ENCODE assay signal across 12 cellular contexts in genomic region chr14:35932136-35932535, GRCh38.
DNase-seq lines count a peak whose midpoint lies in the region; ATAC-seq and FAIRE-seq lines count a peak whose summit lies in the region.
"Had no signal": no experiment of that assay in that cellular context is flagged by ENCODE, and none has a peak within 500 bp of the region (broad histone marks: within the 10 kb centered on the region; RNA-seq: fewer than 3 reads in every experiment).

No MANE protein-coding gene starts in this region.

- H2AK5ac ChIP-seq in mesenchymal stem cell (ENCODE audit: low read length, severe bottlenecking) = no peak overlapping the region

- H3K23ac ChIP-seq in mesenchymal stem cell (ENCODE audit: low read length in 2 of 2) = no peak overlapping the region

- POLR2A ChIA-PET in CD4-positive, alpha-beta memory T cell (lab: Charles Lee; ENCODE audit: partially characterized antibody) = interaction anchor here (1.2 kb wide), 1 partner anchor 106 kb away, joined by 3 read pairs; the partner anchor contains the start of gene BRMS1L
- POLR2A ChIA-PET in T-cell (lab: Charles Lee) = no interaction called here

- no peak overlapping the region for H3K4me2 ChIP-seq in mesenchymal stem cell (ENCODE audit: low read length, poor library complexity, severe bottlenecking)

- H2AFZ ChIP-seq in mesenchymal stem cell (ENCODE audit: low read depth, low read length) = no peak overlapping the region

- no peak overlapping the region for H3K18ac ChIP-seq in mesenchymal stem cell (ENCODE audit: low read depth in 1 of 2, low read length in 2 of 2)

- peaks cover 0 to 2% of the 10 kb centered on the region in 2 donors for H3K27me3 Mint-ChIP-seq in CD4-positive, alpha-beta memory T cell
- no peaks in the 10 kb centered on the region for H3K27me3 Mint-ChIP-seq in T-cell

- H3K4ac ChIP-seq in mesenchymal stem cell (ENCODE audit: low read depth in 1 of 2, low read length in 2 of 2) = no peak overlapping the region

- H3K27ac ChIP-seq in CD4-positive, alpha-beta memory T cell (ENCODE audit: low read depth, low read length) = no peak overlapping the region
- no peak overlapping the region for H3K27ac ChIP-seq in small intestine (ENCODE audit: low read depth in 1 of 2, low read length in 1 of 2)
- H3K27ac ChIP-seq in mesenchymal stem cell (ENCODE audit: low read length, poor library complexity, severe bottlenecking) = no peak overlapping the region
- H3K27ac ChIP-seq: colonic mucosa, esophagus squamous epithelium, left lung had no signal

- DNase-seq in CD4-positive, alpha-beta memory T cell = no peak
- DNase-seq in T-cell (no peak), KG1 (lab: John Stamatoyannopoulos, UW) (no peak), NCI-H1930 (lab: John Stamatoyannopoulos, UW) (no peak), small intestine (no peak), mesenchymal stem cell (no peak)
- DNase-seq: colonic mucosa, esophagus squamous epithelium, left lung, NCI-H187 treated with DMSO at 0.1 percent for 48 hours had no signal

- peaks cover 10 to 15% (median 14%) of the 10 kb centered on the region in 4 donors for H3K4me1 Mint-ChIP-seq in CD4-positive, alpha-beta memory T cell
- H3K4me1 Mint-ChIP-seq in T-cell = peaks cover 19 to 28% (median 23%) of the 10 kb centered on the region in 3 donors

- no peaks in the 10 kb centered on the region for H3K36me3 Mint-ChIP-seq in CD4-positive, alpha-beta memory T cell
- no peaks in the 10 kb centered on the region for H3K36me3 Mint-ChIP-seq in T-cell

- peaks cover 0 to 4% (median 0%) of the 10 kb centered on the region in 8 donors for H3K9me3 Mint-ChIP-seq in CD4-positive, alpha-beta memory T cell
- H3K9me3 Mint-ChIP-seq in T-cell = peaks cover 0 to 4% (median 0%) of the 10 kb centered on the region in 3 donors

- H3K14ac ChIP-seq in mesenchymal stem cell (ENCODE audit: low read length in 2 of 2) = no peak overlapping the region

- peak; percentile 34 for ATAC-seq in GM18907 (IDR thresholded peaks at IDR 0.05; ENCODE audit: unreplicated experiment)
- ATAC-seq in HG02884 (IDR thresholded peaks at IDR 0.05; ENCODE audit: unreplicated experiment) = peak; percentile 5
- ATAC-seq in T-cell (replicated peaks in 1 of 4) = no peak
- ATAC-seq: left lung had no signal

- no peak overlapping the region for H4K91ac ChIP-seq in mesenchymal stem cell (ENCODE audit: low read length)

- no peak overlapping the region for H4K8ac ChIP-seq in mesenchymal stem cell (ENCODE audit: low read length)

- intact Hi-C loops in CD4-positive, alpha-beta memory T cell (cut with micrococcal nuclease) = loop anchor here (2.0 kb wide), 1 partner anchor 105 kb away; the partner anchor contains the start of gene BRMS1L

- no peak overlapping the region for H2BK120ac ChIP-seq in mesenchymal stem cell (ENCODE audit: low read depth, low read length)

- no peak overlapping the region for H2BK5ac ChIP-seq in mesenchymal stem cell (ENCODE audit: low read depth, low read length, poor library complexity, severe bottlenecking)

- H2BK15ac ChIP-seq in mesenchymal stem cell (ENCODE audit: low read depth, poor library complexity, severe bottlenecking) = no peak overlapping the region

- H3K36me3 ChIP-seq in CD4-positive, alpha-beta memory T cell (ENCODE audit: insufficient read depth, low read length) = no peaks in the 10 kb centered on the region
- H3K36me3 ChIP-seq in small intestine (ENCODE audit: control insufficient read depth in 2 of 2, insufficient read depth in 2 of 2, low read length in 2 of 2) (no peaks in the 10 kb centered on the region), mesenchymal stem cell (ENCODE audit: control insufficient read depth in 1 of 2, insufficient read depth in 2 of 2, low read depth in 1 of 2, low read length in 2 of 2) (no peaks in the 10 kb centered on the region)
- H3K36me3 ChIP-seq: colonic mucosa, esophagus squamous epithelium, left lung had no signal

- H2BK12ac ChIP-seq in mesenchymal stem cell (ENCODE audit: low read length in 2 of 2) = no peak overlapping the region

- H3K4me1 ChIP-seq in CD4-positive, alpha-beta memory T cell (ENCODE audit: insufficient read depth, low read length) = peaks cover 16% of the 10 kb centered on the region
- H3K4me1 ChIP-seq in small intestine (ENCODE audit: control insufficient read depth in 2 of 2, insufficient read depth in 1 of 2, low read depth in 1 of 2, low read length in 1 of 2) (peaks cover 0 to 2% of the 10 kb centered on the region in 2 donors), mesenchymal stem cell (ENCODE audit: control insufficient read depth, insufficient read depth, low read depth, low read length) (no peaks in the 10 kb centered on the region)
- H3K4me1 ChIP-seq: colonic mucosa, esophagus squamous epithelium had no signal

- H3K27me3 ChIP-seq in CD4-positive, alpha-beta memory T cell (ENCODE audit: insufficient read depth, low read length) = no peaks in the 10 kb centered on the region
- H3K27me3 ChIP-seq in small intestine (ENCODE audit: control insufficient read depth in 2 of 2, insufficient read depth in 2 of 2, low read length in 2 of 2) (no peaks in the 10 kb centered on the region), mesenchymal stem cell (ENCODE audit: control insufficient read depth in 1 of 2, insufficient read depth in 1 of 2, low read length in 2 of 2) (peaks cover 0 to 9% of the 10 kb centered on the region in 2 experiments)
- H3K27me3 ChIP-seq: colonic mucosa had no signal

- H3K4me3 Mint-ChIP-seq in CD4-positive, alpha-beta memory T cell = peak overlapping the region; percentile 83 to 94 (median 88)
- H3K4me3 Mint-ChIP-seq in T-cell = peak overlapping the region; percentile 75 to 86 (median 81)

- CTCF ChIA-PET in CD4-positive, alpha-beta memory T cell (lab: Charles Lee; ENCODE audit: partially characterized antibody) = no interaction called here
- CTCF ChIA-PET in T-cell (lab: Charles Lee) = no interaction called here

- peak overlapping the region in 3 of 7 donors; percentile 8 to 79 (median 16) for H3K27ac Mint-ChIP-seq in CD4-positive, alpha-beta memory T cell
- H3K27ac Mint-ChIP-seq in T-cell = peak overlapping the region; percentile 83 to 86

- H3K79me1 ChIP-seq in mesenchymal stem cell (replicated peaks; ENCODE audit: low read length, poor library complexity, severe bottlenecking) = no peaks in the 10 kb centered on the region

- H3K4me3 ChIP-seq in CD4-positive, alpha-beta memory T cell (ENCODE audit: low read length in 2 of 2) = peak overlapping the region in 1 of 2 donors; percentile 45
- H3K4me3 ChIP-seq in small intestine (ENCODE audit: low read depth in 1 of 2, low read length in 2 of 2) = no peak overlapping the region
- H3K4me3 ChIP-seq in mesenchymal stem cell (ENCODE audit: insufficient read depth in 1 of 2, low read depth in 1 of 2, low read length in 2 of 2) = no peak overlapping the region
- H3K4me3 ChIP-seq: colonic mucosa, esophagus squamous epithelium, left lung had no signal

- H3K9ac ChIP-seq in mesenchymal stem cell (ENCODE audit: low read length) = no peak overlapping the region

- no peaks in the 10 kb centered on the region for H3K9me3 ChIP-seq in CD4-positive, alpha-beta memory T cell (ENCODE audit: control insufficient read depth in 1 of 2, low read length in 2 of 2)
- H3K9me3 ChIP-seq in small intestine (ENCODE audit: control insufficient read depth, low read depth) = no peaks in the 10 kb centered on the region
- no peaks in the 10 kb centered on the region for H3K9me3 ChIP-seq in mesenchymal stem cell (ENCODE audit: control insufficient read depth, low read length)
- H3K9me3 ChIP-seq: colonic mucosa, esophagus squamous epithelium, left lung had no signal

- FAIRE-seq in small intestine (lab: Jason Lieb, UNC) = no peak

Comparison
In these comparisons a context has a peak if more than half of its experiments do, and no peak if none do; other contexts are left out.
1. ATAC-seq: peak in GM18907 (single experiment) and HG02884 (single experiment); none in T-cell (0 of 4).